Comparison of ENCODE assay signal across 11 cellular contexts in genomic region chr19:35038623-35039512, GRCh38. TPM values are rescaled to one million over a fixed set of nuclear protein-coding genes. Genes with fewer than 3 reads are reported as not detected.
DNase-seq lines count a peak whose midpoint lies in the region; ATAC-seq lines count a peak whose summit lies in the region.
"Had no signal": no experiment of that assay in that cellular context is flagged by ENCODE, and none has a peak within 500 bp of the region (broad histone marks: within the 10 kb centered on the region; RNA-seq: fewer than 3 reads in every experiment).

No MANE protein-coding gene starts in this region.

- H3K36me3 Mint-ChIP-seq in activated CD4-positive, alpha-beta T cell treated with anti-CD3 and anti-CD28 coated beads for 36 hours (ENCODE audit: low read depth) = no peaks in the 10 kb centered on the region
- H3K36me3 Mint-ChIP-seq in T-helper 2 cell treated with Interferon-gamma antibody and Interleukin-4, amounts not matched to agents 5 μg/mL and 100 μg/mL, for 36 hours (ENCODE audit: low read depth) = no peaks in the 10 kb centered on the region

- DNase-seq in activated CD4-positive, alpha-beta T cell treated with anti-CD3 and anti-CD28 coated beads for 36 hours = no peak
- DNase-seq in activated CD4-positive, alpha-beta T cell treated with anti-CD3 and anti-CD28 coated beads, Interleukin-2, amount 50 U/mL, for 4 hours = no peak
- peak; percentile 37 for DNase-seq in OCI-M1 (lab: John Stamatoyannopoulos, UW)
- DNase-seq in NCI-H226 = no peak
- DNase-seq in T-helper 2 cell treated with Interferon-gamma antibody and Interleukin-4, amounts not matched to agents 5 μg/mL and 100 μg/mL, for 36 hours (ENCODE audit: low spot score) = no peak
- no peak for DNase-seq in SW 1271 (lab: John Stamatoyannopoulos, UW)
- DNase-seq: activated gamma-delta T cell treated with Interleukin-2 at 50 U/mL for 16 hours; stimulated activated CD4-positive, alpha-beta T cell treated with anti-CD3 and anti-CD28 coated beads, Interleukin-4, amount 100 ng/mL, for 4 hours had no signal

- peaks cover 8% of the 10 kb centered on the region for H3K36me3 ChIP-seq in iPS-15b (ENCODE audit: control insufficient read depth, insufficient read depth, low read length)

- no peaks in the 10 kb centered on the region for H3K9me3 Mint-ChIP-seq in activated CD4-positive, alpha-beta T cell treated with anti-CD3 and anti-CD28 coated beads for 36 hours (ENCODE audit: low read depth)
- H3K9me3 Mint-ChIP-seq in T-helper 2 cell treated with Interferon-gamma antibody and Interleukin-4, amounts not matched to agents 5 μg/mL and 100 μg/mL, for 36 hours = no peaks in the 10 kb centered on the region
- H3K9me3 Mint-ChIP-seq: neural crest cell had no signal

- H3K9ac ChIP-seq in iPS-15b (ENCODE audit: low read depth, low read length) = no peak overlapping the region

- ATAC-seq in activated CD4-positive, alpha-beta T cell treated with anti-CD3 and anti-CD28 coated beads for 36 hours = peak; percentile 21

- peaks cover 13% of the 10 kb centered on the region for H3K4me1 Mint-ChIP-seq in activated CD4-positive, alpha-beta T cell treated with anti-CD3 and anti-CD28 coated beads for 36 hours
- peaks cover 9% of the 10 kb centered on the region for H3K4me1 Mint-ChIP-seq in T-helper 2 cell treated with Interferon-gamma antibody and Interleukin-4, amounts not matched to agents 5 μg/mL and 100 μg/mL, for 36 hours (ENCODE audit: low read depth)

- H3K27ac ChIP-seq in temporal lobe (ENCODE audit: low read depth, low read length) = peak overlapping the region; percentile 9

- peaks cover 4% of the 10 kb centered on the region for H3K27me3 Mint-ChIP-seq in activated CD4-positive, alpha-beta T cell treated with anti-CD3 and anti-CD28 coated beads for 36 hours
- H3K27me3 Mint-ChIP-seq in T-helper 2 cell treated with Interferon-gamma antibody and Interleukin-4, amounts not matched to agents 5 μg/mL and 100 μg/mL, for 36 hours (ENCODE audit: low read depth) = peaks cover 25% of the 10 kb centered on the region

- POLR2A ChIA-PET in activated CD4-positive, alpha-beta T cell treated with anti-CD3 and anti-CD28 coated beads for 36 hours (lab: Charles Lee) = interaction anchor here (0.5 to 0.7 kb wide), 2 partner anchors 102 to 143 kb away, joined by 4 to 5 read pairs; no protein-coding TSS in a partner anchor

- peaks cover 4% of the 10 kb centered on the region for H3K4me1 ChIP-seq in iPS-15b (ENCODE audit: control insufficient read depth, insufficient read depth, low read length)

- intact Hi-C loops in activated CD4-positive, alpha-beta T cell treated with anti-CD3 and anti-CD28 coated beads for 36 hours (cut with DNase I, micrococcal nuclease) = no loop called here

- no peak overlapping the region for H3K27ac Mint-ChIP-seq in activated CD4-positive, alpha-beta T cell treated with anti-CD3 and anti-CD28 coated beads for 36 hours
- H3K27ac Mint-ChIP-seq in T-helper 2 cell treated with Interferon-gamma antibody and Interleukin-4, amounts not matched to agents 5 μg/mL and 100 μg/mL, for 36 hours = no peak overlapping the region

- H3K9me3 ChIP-seq in iPS-15b (ENCODE audit: control insufficient read depth, insufficient read depth, low read length) = no peaks in the 10 kb centered on the region

- no peaks in the 10 kb centered on the region for H3K27me3 ChIP-seq in iPS-15b (ENCODE audit: control insufficient read depth, insufficient read depth, low read length)

- no peak overlapping the region for H3K4me3 Mint-ChIP-seq in activated CD4-positive, alpha-beta T cell treated with anti-CD3 and anti-CD28 coated beads for 36 hours
- no peak overlapping the region for H3K4me3 Mint-ChIP-seq in T-helper 2 cell treated with Interferon-gamma antibody and Interleukin-4, amounts not matched to agents 5 μg/mL and 100 μg/mL, for 36 hours

- CTCF ChIA-PET in activated CD4-positive, alpha-beta T cell treated with anti-CD3 and anti-CD28 coated beads for 36 hours (lab: Charles Lee) = interaction anchor here (1.1 to 1.9 kb wide), 3 partner anchors 10 to 28 kb away, joined by 4 to 8 read pairs (median 5); no protein-coding TSS in a partner anchor

- peak overlapping the region; percentile 37 for H3K4me3 ChIP-seq in iPS-15b (ENCODE audit: low read depth, low read length)

RNA-seq across cellular contexts. Expression of gene HPN, which starts 2.7 kb away (rescaled TPM):
- under 1 TPM in 1 of 2 experiments, not detected in 1; 0.09 TPM for total RNA-seq in activated CD4-positive, alpha-beta T cell treated with anti-CD3 and anti-CD28 coated beads for 36 hours
- total RNA-seq in temporal lobe = not detected

RNA-seq across cellular contexts. Expression of gene SCN1B, which starts 8.6 kb away (rescaled TPM):
- total RNA-seq in activated CD4-positive, alpha-beta T cell treated with anti-CD3 and anti-CD28 coated beads for 36 hours = 1 to 10 TPM; 1.3 to 1.6 TPM
- 0.49 TPM for total RNA-seq in temporal lobe

RNA-seq across cellular contexts. Expression of gene GRAMD1A, which starts 38.7 kb away (rescaled TPM):
- 100 to 1,000 TPM; 185 to 227 TPM for total RNA-seq in activated CD4-positive, alpha-beta T cell treated with anti-CD3 and anti-CD28 coated beads for 36 hours
- 36.1 TPM for total RNA-seq in temporal lobe
